Comparison of ENCODE assay signal across 16 cellular contexts in the genomic region with DNA sequence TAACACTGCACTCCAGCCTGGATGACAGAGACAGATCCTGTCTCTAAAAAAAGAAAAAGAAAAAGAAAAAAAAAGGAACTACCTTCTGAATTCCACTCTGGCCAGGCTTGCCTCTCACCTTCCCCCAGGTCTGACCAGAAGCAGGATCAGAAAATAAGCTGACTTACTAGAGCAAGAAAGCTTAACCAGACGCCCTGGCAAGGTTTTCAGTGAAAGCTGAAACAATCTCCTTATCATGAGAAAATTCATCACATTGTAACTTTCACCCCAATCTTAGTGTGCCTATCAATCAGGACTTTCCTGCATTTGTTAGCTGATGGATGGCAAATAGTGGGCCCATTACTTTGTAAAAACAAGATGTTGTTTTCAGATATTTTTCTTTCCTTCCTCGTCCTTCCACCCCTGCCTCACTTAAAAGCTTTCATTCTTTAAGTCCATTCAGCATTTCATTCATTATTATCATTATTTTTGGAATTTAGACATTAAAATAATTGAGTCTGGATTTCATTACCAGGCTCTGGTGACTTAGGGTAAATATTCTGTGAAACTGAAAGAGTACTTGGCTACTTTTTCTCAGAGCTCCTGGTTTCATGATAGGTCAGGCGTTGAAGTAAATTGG.
"Had no signal": no experiment of that assay in that cellular context is flagged by ENCODE, and none has a peak within 500 bp of the region (broad histone marks: within the 10 kb centered on the region; RNA-seq: fewer than 3 reads in every experiment).

No MANE protein-coding gene starts in this region.

- H3K27me3 ChIP-seq: left lung, neutrophil had no signal

- H3K9me3 ChIP-seq: left lung, mucosa of descending colon, neutrophil had no signal

- ATAC-seq: activated CD8-positive, alpha-beta T cell treated with anti-CD3 and anti-CD28 coated beads for 36 hours; activated T-cell treated with anti-CD3 and anti-CD28 coated beads, Interleukin-2, amount 50 U/mL, for 4 hours; mucosa of descending colon; natural killer cell had no signal

- H3K36me3 ChIP-seq: left lung, neutrophil had no signal

- H3K4me3 ChIP-seq: left lung, mucosa of descending colon, skin epidermis had no signal

- DNase-seq: activated CD4-positive, alpha-beta T cell treated with anti-CD3 and anti-CD28 coated beads for 4 hours; activated CD8-positive, alpha-beta T cell treated with anti-CD3 and anti-CD28 coated beads for 36 hours; activated effector memory CD4-positive, alpha-beta T cell treated with Interleukin-2 at 50 U/mL for 16 hours; activated T-cell treated with anti-CD3 and anti-CD28 coated beads, Interleukin-2, amount 50 U/mL, for 4 hours; cerebellar nuclear complex; effector memory CD4-positive, alpha-beta T cell; left lung; mucosa of descending colon; natural killer cell; stimulated activated CD4-positive, alpha-beta T cell treated with anti-CD3 and anti-CD28 coated beads, Interleukin-15, amount 100 ng/mL, for 24 hours; stimulated activated CD4-positive, alpha-beta T cell treated with anti-CD3 and anti-CD28 coated beads, Interleukin-4, amount 100 ng/mL, for 24 hours; stimulated activated naive CD4-positive, alpha-beta T cell; substantia nigra; trophoblast cell had no signal

- H3K27ac ChIP-seq: left lung, neutrophil, skin epidermis had no signal
